Comparison of ENCODE assay signal across 8 cellular contexts in the genomic region with DNA sequence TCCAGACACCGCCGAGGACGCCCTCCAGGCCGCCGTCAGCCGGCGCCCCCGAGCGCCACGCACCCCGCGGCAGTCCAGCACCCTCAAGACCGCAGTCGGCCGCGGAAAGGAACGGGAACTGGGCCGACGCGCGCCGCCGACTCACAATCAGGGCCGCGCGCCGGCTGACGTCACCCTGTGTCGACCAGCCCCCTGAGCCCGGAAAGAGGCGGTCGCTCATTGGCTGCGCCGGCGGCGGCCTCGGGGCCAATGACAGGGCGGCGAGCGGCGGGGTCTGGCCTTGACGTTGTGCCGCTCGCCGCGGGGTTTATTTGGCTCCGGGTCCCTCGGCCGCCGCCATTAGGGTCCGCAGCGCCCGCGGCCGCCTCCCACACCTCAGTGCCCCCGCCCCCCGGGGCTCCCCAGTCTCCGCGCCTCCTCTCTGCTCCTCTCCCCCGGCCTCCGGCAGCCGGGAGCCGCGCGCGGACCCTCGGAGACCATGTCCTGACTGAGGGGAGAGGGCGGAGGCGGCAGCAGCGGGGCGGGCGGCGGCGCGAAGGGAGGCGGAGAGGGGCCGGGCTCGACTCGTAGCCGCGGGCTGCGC. TPM values are rescaled to one million over a fixed set of nuclear protein-coding genes. Genes with fewer than 3 reads are reported as not detected.
DNase-seq lines count a peak whose midpoint lies in the region; ATAC-seq and TF ChIP-seq lines count a peak whose summit lies in the region.

No MANE protein-coding gene starts in this region.

- peaks cover 19% of the 10 kb centered on the region for H4K20me1 ChIP-seq in PC-3 (ENCODE audit: low read length)

- H3K4me2 ChIP-seq in PC-3 (ENCODE audit: low read length): peak overlapping the region; percentile 78

- H3K9ac ChIP-seq in PC-3 (ENCODE audit: low read length): peak overlapping the region; percentile 76
- peak overlapping the region; percentile 93 for H3K9ac ChIP-seq in mucosa of stomach (ENCODE audit: low read length)

- CTCF ChIA-PET in PC-3 (lab: Charles Lee): no interaction called here

- no peaks in the 10 kb centered on the region for H3K36me3 ChIP-seq in PC-3 (ENCODE audit: low read depth, low read length)
- H3K36me3 ChIP-seq in mucosa of stomach (ENCODE audit: control insufficient read depth, insufficient read depth, low read length): no peaks in the 10 kb centered on the region

- H3K27me3 ChIP-seq in PC-3 (ENCODE audit: low read length): no peaks in the 10 kb centered on the region
- H3K27me3 ChIP-seq in mucosa of stomach (ENCODE audit: control insufficient read depth, insufficient read depth, low read length): no peaks in the 10 kb centered on the region

- intact Hi-C loops in PC-3 (cut with micrococcal nuclease): loop anchor here (1.0 to 5.0 kb wide), 2 partner anchors 70 to 124 kb away; partner anchors contain the start of gene EEF1AKMT2

- peak; percentile 85 for DNase-seq in DMS153 treated with DMSO at 0.1 percent for 48 hours (lab: John Stamatoyannopoulos, UW; ENCODE audit: unreplicated experiment)
- peak; percentile 94 for DNase-seq in PC-3
- DNase-seq in activated T-cell treated with anti-CD3 and anti-CD28 coated beads, Interleukin-2, amount 50 U/mL, for 4 hours: peak; percentile 96
- DNase-seq in stimulated activated CD8-positive, alpha-beta memory T cell treated with anti-CD3 and anti-CD28 coated beads, Interleukin-4, amount 100 ng/mL, for 48 hours: peak; percentile 98

- H3K9me2 ChIP-seq in PC-3 (replicated peaks; ENCODE audit: low read length): no peaks in the 10 kb centered on the region

- H3K27ac ChIP-seq in PC-3 (ENCODE audit: low read length): no peak overlapping the region; the same call in 1 of the 2 replicates

- H3K9me3 ChIP-seq in PC-3 (ENCODE audit: low read length) (no peaks in the 10 kb centered on the region), mucosa of stomach (ENCODE audit: control insufficient read depth, low read length) (no peaks in the 10 kb centered on the region)

- peak overlapping the region; percentile 78 for H3K4me3 ChIP-seq in PC-3 (ENCODE audit: low read length)
- H3K4me3 ChIP-seq in mucosa of stomach (ENCODE audit: low read length): peak overlapping the region; percentile 94

- peaks cover 5% of the 10 kb centered on the region for H3K27me3 Mint-ChIP-seq in IgD-negative memory B cell
- no peaks in the 10 kb centered on the region for H3K27me3 Mint-ChIP-seq in activated T-cell treated with anti-CD3 and anti-CD28 coated beads, Interleukin-2, amount 50 U/mL, for 4 hours (ENCODE audit: low read depth)

- no peaks in the 10 kb centered on the region for H3K9me3 Mint-ChIP-seq in IgD-negative memory B cell
- H3K9me3 Mint-ChIP-seq in activated T-cell treated with anti-CD3 and anti-CD28 coated beads, Interleukin-2, amount 50 U/mL, for 4 hours: no peaks in the 10 kb centered on the region

- H2AFZ ChIP-seq in PC-3 (ENCODE audit: low read length): peak overlapping the region; percentile 65

- H3K36me3 Mint-ChIP-seq in IgD-negative memory B cell: peaks cover 2% of the 10 kb centered on the region
- peaks cover 3% of the 10 kb centered on the region for H3K36me3 Mint-ChIP-seq in activated T-cell treated with anti-CD3 and anti-CD28 coated beads, Interleukin-2, amount 50 U/mL, for 4 hours (ENCODE audit: insufficient read depth)

- BruUV-seq in PC-3 (replicated peaks; lab: Mats Ljungman, UMichigan): no TSS peak

- ATAC-seq in GM21576 (IDR thresholded peaks at IDR 0.05; ENCODE audit: unreplicated experiment): peak; percentile 94
- ATAC-seq in PC-3: peak; percentile 85
- peak; percentile 94 to 95 for ATAC-seq in activated T-cell treated with anti-CD3 and anti-CD28 coated beads, Interleukin-2, amount 50 U/mL, for 4 hours
- ATAC-seq in esophagus mucosa: peak; percentile 99

- peak overlapping the region; percentile 79 to 96 (median 90) for H3K4me3 Mint-ChIP-seq in IgD-negative memory B cell
- H3K4me3 Mint-ChIP-seq in activated T-cell treated with anti-CD3 and anti-CD28 coated beads, Interleukin-2, amount 50 U/mL, for 4 hours: peak overlapping the region; percentile 90

- peaks cover 4% of the 10 kb centered on the region for H3F3A ChIP-seq in PC-3 (ENCODE audit: low read length, unreplicated experiment)

- peak overlapping the region; percentile 87 to 94 (median 94) for H3K27ac Mint-ChIP-seq in IgD-negative memory B cell

- POLR2A ChIA-PET in PC-3 (lab: Charles Lee; ENCODE audit: unreplicated experiment): no interaction called here

- H3K79me2 ChIP-seq in PC-3 (ENCODE audit: low read length): peaks cover 44% of the 10 kb centered on the region

- TF ChIP-seq CTCF in PC-3 (conservative IDR thresholded peaks at IDR 0.05; ENCODE audit: low read depth, low read length): no peak

- peaks cover 23 to 28% (median 25%) of the 10 kb centered on the region in 3 donors for H3K4me1 Mint-ChIP-seq in IgD-negative memory B cell
- peaks cover 42% of the 10 kb centered on the region for H3K4me1 Mint-ChIP-seq in activated T-cell treated with anti-CD3 and anti-CD28 coated beads, Interleukin-2, amount 50 U/mL, for 4 hours (ENCODE audit: low read depth)

- peaks cover 27% of the 10 kb centered on the region for H3K4me1 ChIP-seq in PC-3 (ENCODE audit: insufficient read depth, low read length)
- H3K4me1 ChIP-seq in mucosa of stomach (ENCODE audit: control insufficient read depth, insufficient read depth, low read length): peaks cover 6% of the 10 kb centered on the region

RNA-seq across cellular contexts. Expression of gene ZRANB1, which starts 25.2 kb away (rescaled TPM):
- 8.4 TPM for polyA plus RNA-seq in IgD-negative memory B cell
- total RNA-seq in PC-3 (2014; rRNA removed) (12.8 and 13.1 TPM in 2 replicates), esophagus mucosa (14.2 TPM)
- total RNA-seq in activated T-cell treated with anti-CD3 and anti-CD28 coated beads, Interleukin-2, amount 50 U/mL, for 4 hours: 10 to 100 TPM; 12.4 to 13.3 (median 13.0) TPM
